19 cellular contexts compared by ENCODE assay signal in the genomic region with DNA sequence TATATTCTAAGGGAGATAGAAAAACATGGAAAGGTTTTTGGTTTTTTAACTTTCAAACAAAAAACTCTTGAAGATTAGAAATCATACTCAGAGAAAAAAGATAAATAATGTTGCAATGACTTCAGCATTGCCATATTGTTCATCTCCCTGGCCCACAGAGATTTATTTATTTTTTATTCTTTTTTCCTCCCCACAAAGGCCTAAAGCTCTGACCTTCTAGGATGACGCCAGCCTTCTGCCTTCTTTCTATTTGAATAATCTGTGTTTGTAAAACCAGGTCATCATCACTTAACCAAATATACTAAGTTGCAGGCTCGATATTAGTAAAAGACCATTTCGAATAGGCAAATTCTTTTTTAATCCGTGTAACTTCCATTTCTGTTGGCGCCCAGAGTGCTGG. TPM values are rescaled to one million over a fixed set of nuclear protein-coding genes. Genes with fewer than 3 reads are reported as not detected.
"Had no signal": no experiment of that assay in that cellular context is flagged by ENCODE, and none has a peak within 500 bp of the region (broad histone marks: within the 10 kb centered on the region; RNA-seq: fewer than 3 reads in every experiment).

No MANE protein-coding gene starts in this region.

- H3K27ac Mint-ChIP-seq: activated CD4-positive, alpha-beta memory T cell treated with anti-CD3 and anti-CD28 coated beads for 36 hours; activated CD8-positive, alpha-beta memory T cell treated with anti-CD3 and anti-CD28 coated beads, Interleukin-2, amount 10 ng/mL, durations not matched to agents 7 days and 5 days; activated naive CD4-positive, alpha-beta T cell treated with anti-CD3 and anti-CD28 coated beads, Interleukin-2, amount 50 U/mL, for 24 hours; brain; naive thymus-derived CD8-positive, alpha-beta T cell; stimulated activated naive B cell treated with anti-CD40 and anti-IgM and Interleukin-4, amounts not matched to agents 10 μg/mL and 1 μg/mL and 100 μg/mL, for 72 hours had no signal

- ATAC-seq: activated CD8-positive, alpha-beta memory T cell treated with anti-CD3 and anti-CD28 coated beads, Interleukin-2, amount 10 ng/mL, durations not matched to agents 7 days and 5 days; left lobe of liver; naive thymus-derived CD8-positive, alpha-beta T cell; stimulated activated naive B cell treated with anti-CD40 and anti-IgM and Interleukin-4, amounts not matched to agents 10 μg/mL and 1 μg/mL and 100 μg/mL, for 72 hours had no signal

- H3K27me3 ChIP-seq: adrenal gland, tibial nerve had no signal

- H3K4me3 ChIP-seq: adrenal gland, tibial nerve had no signal

- H3K27ac ChIP-seq: neutrophil, tibial nerve had no signal

- H3K4me3 Mint-ChIP-seq: activated CD4-positive, alpha-beta memory T cell treated with anti-CD3 and anti-CD28 coated beads for 36 hours; activated CD8-positive, alpha-beta memory T cell treated with anti-CD3 and anti-CD28 coated beads, Interleukin-2, amount 10 ng/mL, durations not matched to agents 7 days and 5 days; activated naive CD4-positive, alpha-beta T cell treated with anti-CD3 and anti-CD28 coated beads, Interleukin-2, amount 50 U/mL, for 24 hours; brain; naive thymus-derived CD8-positive, alpha-beta T cell; stimulated activated naive B cell treated with anti-CD40 and anti-IgM and Interleukin-4, amounts not matched to agents 10 μg/mL and 1 μg/mL and 100 μg/mL, for 72 hours had no signal

- H3K27me3 Mint-ChIP-seq: activated CD4-positive, alpha-beta memory T cell treated with anti-CD3 and anti-CD28 coated beads for 36 hours; activated naive CD4-positive, alpha-beta T cell treated with anti-CD3 and anti-CD28 coated beads, Interleukin-2, amount 50 U/mL, for 24 hours; naive thymus-derived CD8-positive, alpha-beta T cell had no signal

- FAIRE-seq: keratinocyte had no signal

- H3K36me3 Mint-ChIP-seq: activated naive CD4-positive, alpha-beta T cell treated with anti-CD3 and anti-CD28 coated beads, Interleukin-2, amount 50 U/mL, for 24 hours; brain; naive thymus-derived CD8-positive, alpha-beta T cell had no signal

- H3K9me3 ChIP-seq: adrenal gland, neutrophil, tibial nerve had no signal

- H3K9me3 Mint-ChIP-seq: activated CD4-positive, alpha-beta memory T cell treated with anti-CD3 and anti-CD28 coated beads for 36 hours; activated naive CD4-positive, alpha-beta T cell treated with anti-CD3 and anti-CD28 coated beads, Interleukin-2, amount 50 U/mL, for 24 hours; brain; naive thymus-derived CD8-positive, alpha-beta T cell; stimulated activated naive B cell treated with anti-CD40 and anti-IgM and Interleukin-4, amounts not matched to agents 10 μg/mL and 1 μg/mL and 100 μg/mL, for 72 hours had no signal

- H3K36me3 ChIP-seq: adrenal gland, neutrophil, tibial nerve had no signal

- DNase-seq: activated CD4-positive, alpha-beta memory T cell treated with anti-CD3 and anti-CD28 coated beads for 36 hours; activated CD8-positive, alpha-beta memory T cell treated with anti-CD3 and anti-CD28 coated beads, Interleukin-2, amount 10 ng/mL, durations not matched to agents 7 days and 5 days; activated T-cell treated with anti-CD3 and anti-CD28 coated beads, Interleukin-2, amount 50 U/mL, for 1 hour; central memory CD4-positive, alpha-beta T cell; cortex of kidney; effector CD4-positive, alpha-beta T cell; mammary epithelial cell; naive thymus-derived CD8-positive, alpha-beta T cell; retina; stimulated activated CD4-positive, alpha-beta T cell treated with anti-CD3 and anti-CD28 coated beads, Interleukin-2, amount 100 ng/mL, for 48 hours; stimulated activated naive B cell treated with anti-CD40 and anti-IgM and Interleukin-4, amounts not matched to agents 10 μg/mL and 1 μg/mL and 100 μg/mL, for 72 hours; substantia nigra had no signal

RNA-seq across cellular contexts. Expression of a gene that starts 44.1 kb away (rescaled TPM):
- polyA plus RNA-seq: keratinocyte, mammary epithelial cell had no signal
